In the genomic region with DNA sequence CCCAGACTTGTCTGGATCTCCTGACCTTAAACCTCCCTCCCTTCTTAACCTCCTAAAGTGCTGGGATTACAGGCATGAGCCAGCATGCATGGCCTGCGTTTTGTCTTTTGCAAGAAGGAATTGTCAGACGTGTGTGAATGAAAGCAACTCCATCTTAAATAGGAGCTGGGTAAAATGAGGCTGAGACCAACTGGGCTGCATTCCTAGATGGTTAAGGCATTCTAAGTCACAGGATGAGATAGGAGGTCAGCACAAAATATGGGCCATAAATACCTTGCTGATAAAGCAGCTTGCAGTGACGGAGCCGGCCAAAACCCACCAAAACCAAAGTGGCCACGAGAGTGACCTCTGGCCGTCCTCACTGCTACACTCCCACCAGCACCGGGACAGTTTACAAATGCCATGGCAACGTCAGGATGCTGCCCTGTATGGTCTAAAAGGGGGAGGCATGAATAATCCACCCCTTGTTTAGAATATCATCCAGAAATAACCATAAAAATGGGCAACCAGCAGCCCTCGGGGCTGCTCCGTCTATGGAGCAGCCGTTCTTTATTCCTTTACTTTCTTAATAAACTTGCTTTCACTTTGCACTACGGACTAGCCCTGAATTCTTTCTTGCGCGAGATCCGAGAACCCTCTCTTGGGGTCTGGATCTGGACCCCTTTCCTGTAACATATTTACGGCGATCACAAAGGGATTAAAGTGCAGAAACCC, we compare ENCODE assay signal across 10 cellular contexts. TPM values are rescaled to one million over a fixed set of nuclear protein-coding genes. Genes with fewer than 3 reads are reported as not detected.
DNase-seq lines count a peak whose midpoint lies in the region; FAIRE-seq and TF ChIP-seq lines count a peak whose summit lies in the region.
"Had no signal": no experiment of that assay in that cellular context is flagged by ENCODE, and none has a peak within 500 bp of the region (broad histone marks: within the 10 kb centered on the region; RNA-seq: fewer than 3 reads in every experiment).

No MANE protein-coding gene starts in this region.

- H3K9ac ChIP-seq in astrocyte (ENCODE audit: low read length): peak overlapping the region; percentile 82
- H3K9ac ChIP-seq: BLaER1 had no signal

- no peak for DNase-seq in activated CD4-positive, alpha-beta memory T cell treated with anti-CD3 and anti-CD28 coated beads, Interleukin-2, amount 10 ng/mL, durations not matched to agents 7 days and 5 days
- no peak for DNase-seq in activated CD4-positive, alpha-beta memory T cell treated with anti-CD3 and anti-CD28 coated beads for 36 hours
- DNase-seq in astrocyte (ENCODE audit: low read depth) (peak; percentile 78), mesenteric fat pad (ENCODE audit: low spot score) (peak; percentile 12), type B pancreatic cell (ENCODE audit: extremely low spot score, unreplicated experiment) (no peak), D721Med (ENCODE audit: insufficient read length, low spot score) (no peak), posterior vena cava (ENCODE audit: low spot score) (no peak), NCI-H748 (lab: John Stamatoyannopoulos, UW; ENCODE audit: unreplicated experiment) (no peak)
- DNase-seq: NCI-H1092 treated with DMSO at 0.1 percent for 48 hours had no signal

- H3K4me2 ChIP-seq in astrocyte (ENCODE audit: low read length): peak overlapping the region; percentile 84
- H3K4me2 ChIP-seq: BLaER1 had no signal

- H4K20me1 ChIP-seq in astrocyte (ENCODE audit: insufficient read depth, low read length): no peaks in the 10 kb centered on the region
- H4K20me1 ChIP-seq: BLaER1 had no signal

- intact Hi-C loops in activated CD4-positive, alpha-beta memory T cell treated with anti-CD3 and anti-CD28 coated beads for 36 hours (cut with micrococcal nuclease): no loop called here
- intact Hi-C loops in posterior vena cava (cut with DNase I): no loop called here

- peak overlapping the region; percentile 52 for H3K4me3 Mint-ChIP-seq in activated CD4-positive, alpha-beta memory T cell treated with anti-CD3 and anti-CD28 coated beads, Interleukin-2, amount 10 ng/mL, durations not matched to agents 7 days and 5 days
- H3K4me3 Mint-ChIP-seq in activated CD4-positive, alpha-beta memory T cell treated with anti-CD3 and anti-CD28 coated beads for 36 hours: no peak overlapping the region
- H3K4me3 Mint-ChIP-seq in astrocyte (ENCODE audit: unreplicated experiment) (no peak overlapping the region), type B pancreatic cell (peak overlapping the region; percentile 14)

- H3K27ac Mint-ChIP-seq in activated CD4-positive, alpha-beta memory T cell treated with anti-CD3 and anti-CD28 coated beads, Interleukin-2, amount 10 ng/mL, durations not matched to agents 7 days and 5 days: no peak overlapping the region
- H3K27ac Mint-ChIP-seq in activated CD4-positive, alpha-beta memory T cell treated with anti-CD3 and anti-CD28 coated beads for 36 hours: no peak overlapping the region
- H3K27ac Mint-ChIP-seq in astrocyte (ENCODE audit: unreplicated experiment) (no peak overlapping the region), type B pancreatic cell (no peak overlapping the region)

- H3K27me3 ChIP-seq in astrocyte (ENCODE audit: insufficient read depth, low read length): peaks cover 12% of the 10 kb centered on the region
- H3K27me3 ChIP-seq: BLaER1 had no signal

- peak overlapping the region; percentile 55 for H3K4me3 ChIP-seq in astrocyte (ENCODE audit: insufficient read depth, low read depth, low read length)
- H3K4me3 ChIP-seq: BLaER1 had no signal

- peaks cover 6% of the 10 kb centered on the region for H3K4me1 ChIP-seq in astrocyte (ENCODE audit: insufficient read depth, low read length)
- H3K4me1 ChIP-seq: BLaER1 had no signal

- no peaks in the 10 kb centered on the region for H3K36me3 ChIP-seq in astrocyte (ENCODE audit: insufficient read depth, low read length)
- H3K36me3 ChIP-seq: BLaER1 had no signal

- peak overlapping the region; percentile 19 for H3K27ac ChIP-seq in astrocyte (ENCODE audit: low read depth, low read length)
- H3K27ac ChIP-seq: BLaER1 had no signal

- H3K9me3 ChIP-seq in astrocyte (ENCODE audit: insufficient read depth, low read depth, low read length): no peaks in the 10 kb centered on the region
- H3K9me3 ChIP-seq: BLaER1 had no signal

- CTCF ChIA-PET in activated CD4-positive, alpha-beta memory T cell treated with anti-CD3 and anti-CD28 coated beads, Interleukin-2, amount 10 ng/mL, durations not matched to agents 7 days and 5 days (lab: Charles Lee): no interaction called here
- CTCF ChIA-PET in activated CD4-positive, alpha-beta memory T cell treated with anti-CD3 and anti-CD28 coated beads for 36 hours (lab: Charles Lee): no interaction called here

- TF ChIP-seq CTCF in astrocyte (IDR thresholded peaks at IDR 0.05; ENCODE audit: insufficient read depth, low read depth, low read length) (no peak), type B pancreatic cell (conservative IDR thresholded peaks at IDR 0.05) (no peak), D721Med (IDR thresholded peaks at IDR 0.05; ENCODE audit: insufficient read depth, missing control alignments) (no peak)

- peaks cover 23% of the 10 kb centered on the region for H3K27me3 Mint-ChIP-seq in activated CD4-positive, alpha-beta memory T cell treated with anti-CD3 and anti-CD28 coated beads, Interleukin-2, amount 10 ng/mL, durations not matched to agents 7 days and 5 days
- H3K27me3 Mint-ChIP-seq in activated CD4-positive, alpha-beta memory T cell treated with anti-CD3 and anti-CD28 coated beads for 36 hours: peaks cover 10% of the 10 kb centered on the region
- H3K27me3 Mint-ChIP-seq in astrocyte (ENCODE audit: low read depth, unreplicated experiment) (peaks cover 5% of the 10 kb centered on the region), type B pancreatic cell (peaks cover 12% of the 10 kb centered on the region)

- H3K79me2 ChIP-seq in astrocyte (ENCODE audit: insufficient read depth, low read length): no peaks in the 10 kb centered on the region

- no peaks in the 10 kb centered on the region for H3K9me3 Mint-ChIP-seq in activated CD4-positive, alpha-beta memory T cell treated with anti-CD3 and anti-CD28 coated beads, Interleukin-2, amount 10 ng/mL, durations not matched to agents 7 days and 5 days
- no peaks in the 10 kb centered on the region for H3K9me3 Mint-ChIP-seq in activated CD4-positive, alpha-beta memory T cell treated with anti-CD3 and anti-CD28 coated beads for 36 hours
- H3K9me3 Mint-ChIP-seq in astrocyte (ENCODE audit: unreplicated experiment) (peaks cover 2% of the 10 kb centered on the region), type B pancreatic cell (no peaks in the 10 kb centered on the region)

- FAIRE-seq in astrocyte (lab: Jason Lieb, UNC) (no peak), D721Med (lab: Jason Lieb, UNC) (no peak)

- POLR2A ChIA-PET in activated CD4-positive, alpha-beta memory T cell treated with anti-CD3 and anti-CD28 coated beads, Interleukin-2, amount 10 ng/mL, durations not matched to agents 7 days and 5 days (lab: Charles Lee): no interaction called here
- POLR2A ChIA-PET in activated CD4-positive, alpha-beta memory T cell treated with anti-CD3 and anti-CD28 coated beads for 36 hours (lab: Charles Lee): no interaction called here

- H2AFZ ChIP-seq in astrocyte (ENCODE audit: low read depth, low read length): peak overlapping the region; percentile 73

- H3K36me3 Mint-ChIP-seq in activated CD4-positive, alpha-beta memory T cell treated with anti-CD3 and anti-CD28 coated beads, Interleukin-2, amount 10 ng/mL, durations not matched to agents 7 days and 5 days (ENCODE audit: low read depth): no peaks in the 10 kb centered on the region
- H3K36me3 Mint-ChIP-seq in activated CD4-positive, alpha-beta memory T cell treated with anti-CD3 and anti-CD28 coated beads for 36 hours: no peaks in the 10 kb centered on the region
- H3K36me3 Mint-ChIP-seq in astrocyte (ENCODE audit: low read depth, unreplicated experiment) (no peaks in the 10 kb centered on the region), type B pancreatic cell (no peaks in the 10 kb centered on the region)

- no peaks in the 10 kb centered on the region for H3K4me1 Mint-ChIP-seq in activated CD4-positive, alpha-beta memory T cell treated with anti-CD3 and anti-CD28 coated beads, Interleukin-2, amount 10 ng/mL, durations not matched to agents 7 days and 5 days
- H3K4me1 Mint-ChIP-seq in activated CD4-positive, alpha-beta memory T cell treated with anti-CD3 and anti-CD28 coated beads for 36 hours (ENCODE audit: low read depth): no peaks in the 10 kb centered on the region
- no peaks in the 10 kb centered on the region for H3K4me1 Mint-ChIP-seq in astrocyte (ENCODE audit: low read depth, unreplicated experiment)
- H3K4me1 Mint-ChIP-seq in type B pancreatic cell (ENCODE audit: unreplicated experiment): peaks cover 12% of the 10 kb centered on the region

RNA-seq across cellular contexts. Expression of a gene that starts 41.2 kb away (rescaled TPM):
- total RNA-seq in activated CD4-positive, alpha-beta memory T cell treated with anti-CD3 and anti-CD28 coated beads, Interleukin-2, amount 10 ng/mL, durations not matched to agents 7 days and 5 days: under 1 TPM; 0.03 to 0.05 TPM
- under 1 TPM; 0.14 to 0.24 TPM for total RNA-seq in activated CD4-positive, alpha-beta memory T cell treated with anti-CD3 and anti-CD28 coated beads for 36 hours
- total RNA-seq in astrocyte (1.6 and 4.2 TPM in 2 replicates), mesenteric fat pad (7.5 TPM), type B pancreatic cell (ENCODE audit: low replicate concordance) (17.8 and 26.1 TPM in 2 replicates), posterior vena cava (10 to 100 TPM; 14.4 to 18.3 TPM)

Comparison
In these comparisons a context has a peak if more than half of its experiments do, and no peak if none do; other contexts are left out.
1. H3K4me3 Mint-ChIP-seq: peak in activated CD4-positive, alpha-beta memory T cell treated with anti-CD3 and anti-CD28 coated beads, Interleukin-2, amount 10 ng/mL, durations not matched to agents 7 days and 5 days (single experiment) and type B pancreatic cell (single experiment); none in activated CD4-positive, alpha-beta memory T cell treated with anti-CD3 and anti-CD28 coated beads for 36 hours (single experiment) and astrocyte (single experiment).
2. DNase-seq: peak in astrocyte (single experiment) and mesenteric fat pad (single experiment); none in activated CD4-positive, alpha-beta memory T cell treated with anti-CD3 and anti-CD28 coated beads, Interleukin-2, amount 10 ng/mL, durations not matched to agents 7 days and 5 days (single experiment), activated CD4-positive, alpha-beta memory T cell treated with anti-CD3 and anti-CD28 coated beads for 36 hours (single experiment), type B pancreatic cell (single experiment), D721Med (single experiment), posterior vena cava (single experiment) and NCI-H748 (single experiment).